Comparison of ENCODE assay signal across 20 cellular contexts in the genomic region with DNA sequence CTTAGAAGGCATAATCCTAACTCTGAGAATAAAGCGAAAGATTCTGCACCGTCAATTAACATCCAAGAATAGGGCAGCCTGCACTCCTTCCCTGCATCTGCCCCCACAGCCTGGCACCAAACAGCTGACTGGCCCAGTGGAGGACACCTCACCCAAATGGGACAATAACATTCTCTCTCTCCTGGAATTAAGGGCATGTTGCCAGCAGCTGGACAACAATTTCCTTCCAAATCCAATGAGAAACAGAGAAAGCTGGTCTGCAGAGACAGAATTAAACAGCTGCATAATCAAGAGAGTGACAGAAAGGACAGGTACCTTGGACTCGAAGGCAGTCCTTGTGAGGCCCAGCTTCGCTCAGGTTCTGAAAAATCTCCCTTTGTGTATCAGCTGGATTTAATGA. TPM values are rescaled to one million over a fixed set of nuclear protein-coding genes. Genes with fewer than 3 reads are reported as not detected.
DNase-seq lines count a peak whose midpoint lies in the region; ATAC-seq, FAIRE-seq and TF ChIP-seq lines count a peak whose summit lies in the region.
"Had no signal": no experiment of that assay in that cellular context is flagged by ENCODE, and none has a peak within 500 bp of the region (broad histone marks: within the 10 kb centered on the region; RNA-seq: fewer than 3 reads in every experiment).

No MANE protein-coding gene starts in this region.

- POLR2A ChIA-PET in HepG2 (lab: Yijun Ruan, JAX) = interaction anchor here (1.4 kb wide), 1 partner anchor 14 kb away, joined by 3 read pairs; no protein-coding TSS in a partner anchor
- POLR2A ChIA-PET in activated CD4-positive, alpha-beta T cell treated with anti-CD3 and anti-CD28 coated beads, Interleukin-2, amount 10 ng/mL, durations not matched to agents 7 days and 5 days (lab: Charles Lee) = no interaction called here

- H3K9me3 ChIP-seq in HepG2 (ENCODE audit: low read length) = no peaks in the 10 kb centered on the region

- H3K4me3 ChIP-seq in HepG2 (replicated peaks in 1 of 3; ENCODE audit: insufficient read depth in 1 of 3, low read depth in 2 of 3, low read length in 3 of 3) = no peak overlapping the region

- in situ Hi-C loops in HepG2 (cut with HindIII; ENCODE audit: extremely low pct_ligation_motif_present, low pct_unique_long_range_greater_than_20kb) = no loop called here

- TF ChIP-seq RAD21 in HepG2 (CRISPR knock-in tag; IDR thresholded peaks at IDR 0.05) = no peak

- no peaks in the 10 kb centered on the region for H3K27me3 Mint-ChIP-seq in activated CD4-positive, alpha-beta T cell treated with anti-CD3 and anti-CD28 coated beads, Interleukin-2, amount 10 ng/mL, durations not matched to agents 7 days and 5 days

- H3K9ac ChIP-seq in HepG2 (ENCODE audit: insufficient read depth, low read depth, low read length) = no peak overlapping the region

- no peak overlapping the region for H3K4me3 Mint-ChIP-seq in activated CD4-positive, alpha-beta T cell treated with anti-CD3 and anti-CD28 coated beads, Interleukin-2, amount 10 ng/mL, durations not matched to agents 7 days and 5 days
- H3K4me3 Mint-ChIP-seq: HFFc6 had no signal

- ATAC-seq in HepG2 = peak; percentile 1

- no peak for TF ChIP-seq CTCF in HepG2 (CRISPR knock-in tag; IDR thresholded peaks at IDR 0.05)

- H3K27ac Mint-ChIP-seq in activated CD4-positive, alpha-beta T cell treated with anti-CD3 and anti-CD28 coated beads, Interleukin-2, amount 10 ng/mL, durations not matched to agents 7 days and 5 days = no peak overlapping the region
- H3K27ac Mint-ChIP-seq: HFFc6 had no signal

- H3K27ac ChIP-seq in HepG2 (ENCODE audit: extremely low read length, insufficient read depth, low read length) = peak overlapping the region; percentile 46
- H3K27ac ChIP-seq: C4-2B had no signal

- H3K79me2 ChIP-seq in HepG2 (ENCODE audit: insufficient read depth, low read length) = peaks cover 46% of the 10 kb centered on the region

- peaks cover 7 to 14% of the 10 kb centered on the region in 2 experiments; a peak in 4 of 5 replicates for H3K36me3 ChIP-seq in HepG2 (replicated peaks in 1 of 2; ENCODE audit: control insufficient read depth in 1 of 2, insufficient read depth in 2 of 2, low read length in 2 of 2)

- 0 out of 2 replicates have a peak, but pooled peaks cover 3% of the 10 kb centered on the region for H4K20me1 ChIP-seq in HepG2 (ENCODE audit: insufficient read depth, low read length)

- no peak overlapping the region for H2AFZ ChIP-seq in HepG2 (ENCODE audit: low read length)

- no peaks in the 10 kb centered on the region for H3K27me3 ChIP-seq in HepG2 (ENCODE audit: control insufficient read depth in 1 of 2, insufficient read depth in 2 of 2, low read length in 2 of 2)

- no peak overlapping the region for H3K4me2 ChIP-seq in HepG2 (ENCODE audit: low read depth, low read length)

- peaks cover 68% of the 10 kb centered on the region for H3K4me1 ChIP-seq in HepG2 (ENCODE audit: insufficient read depth, low read length)

- CTCF ChIA-PET in HepG2 (lab: Yijun Ruan, JAX; ENCODE audit: low intra/inter-chr PET ratio, low total read pairs) = no interaction called here
- CTCF ChIA-PET in activated CD4-positive, alpha-beta T cell treated with anti-CD3 and anti-CD28 coated beads, Interleukin-2, amount 10 ng/mL, durations not matched to agents 7 days and 5 days (lab: Charles Lee) = interaction anchor here (1.1 kb wide), 1 partner anchor 17 kb away, joined by 6 read pairs; no protein-coding TSS in a partner anchor

- BruUV-seq in HepG2 (replicated peaks; lab: Mats Ljungman, UMichigan) = no TSS peak

- peak in 1 of 2 experiments; percentile 11; a peak in 2 of 4 replicates for TF ChIP-seq POLR2A in HepG2 (IDR thresholded peaks at IDR 0.05; ENCODE audit: insufficient read depth in 1 of 2, low read depth in 2 of 2, low read length in 2 of 2)

- DNase-seq in M059J (ENCODE audit: low read depth) (peak; percentile 31), dermis blood vessel endothelial cell (peak; percentile 30), HepG2 (ENCODE audit: low spot score) (no peak), pons (ENCODE audit: low spot score) (peak; percentile 56), ureter (ENCODE audit: low spot score) (no peak), NCI-H226 (no peak), NCI-H1694 (lab: John Stamatoyannopoulos, UW) (no peak)
- DNase-seq in activated CD4-positive, alpha-beta T cell treated with anti-CD3 and anti-CD28 coated beads, Interleukin-2, amount 10 ng/mL, durations not matched to agents 7 days and 5 days = no peak
- DNase-seq: AML-193, DMS79, H7, HFFc6, IMR-90, Kasumi-1, NCI-H1092 treated with DMSO at 0.1 percent for 48 hours, NCI-H146, NCI-H510A treated with DMSO at 0.1 percent for 48 hours, NCI-H82, SHP77 had no signal

- H3K36me3 Mint-ChIP-seq in activated CD4-positive, alpha-beta T cell treated with anti-CD3 and anti-CD28 coated beads, Interleukin-2, amount 10 ng/mL, durations not matched to agents 7 days and 5 days (ENCODE audit: low read depth) = peaks cover 49% of the 10 kb centered on the region

- 90% methylated on average over 4 of the region's 4 CpGs for WGBS in HepG2 (ENCODE audit: low lambda C conversion rate)

- H3K4me1 Mint-ChIP-seq in activated CD4-positive, alpha-beta T cell treated with anti-CD3 and anti-CD28 coated beads, Interleukin-2, amount 10 ng/mL, durations not matched to agents 7 days and 5 days = peaks cover 22% of the 10 kb centered on the region

- H3K9me3 Mint-ChIP-seq in activated CD4-positive, alpha-beta T cell treated with anti-CD3 and anti-CD28 coated beads, Interleukin-2, amount 10 ng/mL, durations not matched to agents 7 days and 5 days = no peaks in the 10 kb centered on the region
- H3K9me3 Mint-ChIP-seq: HFFc6 had no signal

- intact Hi-C loops in HepG2 (cut with micrococcal nuclease; ENCODE audit: unreplicated experiment) = no loop called here

- no peak for TF ChIP-seq EP300 in HepG2 (IDR thresholded peaks at IDR 0.05; ENCODE audit: low read depth in 2 of 2, low read length in 2 of 2)
- TF ChIP-seq EP300 in HepG2 (CRISPR knock-in tag; IDR thresholded peaks at IDR 0.05; ENCODE audit: borderline replicate concordance) = no peak

- FAIRE-seq in HepG2 (lab: Jason Lieb, UNC) = no peak

TF ChIP-seq in HepG2, 621 proteins besides CTCF, POLR2A, EP300 and RAD21 (continues in another document):
- TF ChIP-seq, protein P1, sequence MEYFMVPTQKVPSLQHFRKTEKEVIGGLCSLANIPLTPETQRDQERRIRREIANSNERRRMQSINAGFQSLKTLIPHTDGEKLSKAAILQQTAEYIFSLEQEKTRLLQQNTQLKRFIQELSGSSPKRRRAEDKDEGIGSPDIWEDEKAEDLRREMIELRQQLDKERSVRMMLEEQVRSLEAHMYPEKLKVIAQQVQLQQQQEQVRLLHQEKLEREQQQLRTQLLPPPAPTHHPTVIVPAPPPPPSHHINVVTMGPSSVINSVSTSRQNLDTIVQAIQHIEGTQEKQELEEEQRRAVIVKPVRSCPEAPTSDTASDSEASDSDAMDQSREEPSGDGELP (IDR thresholded peaks at IDR 0.05; ENCODE audit: borderline replicate concordance, low read depth) = peak; percentile 23; the same call in 1 of the 2 replicates
- TF ChIP-seq RBM22 (optimal IDR thresholded peaks at IDR 0.05; ENCODE audit: low read length) (peak; percentile 34), POLR2AphosphoS2 (IDR thresholded peaks at IDR 0.05; ENCODE audit: low read depth, low read length) (peak; percentile 78), CHD2 (IDR thresholded peaks at IDR 0.05; ENCODE audit: low read depth, low read length) (no peak), GTF3A (CRISPR knock-in tag; conservative IDR thresholded peaks at IDR 0.05) (no peak)

RNA-seq across cellular contexts. Expression of gene COX7A2L, which starts 15.0 kb away (rescaled TPM):
- 178 and 254 TPM in 2 replicates for total RNA-seq in M059J (2014; rRNA removed; shearing (Covaris generic))
- total RNA-seq in dermis blood vessel endothelial cell = 116 and 230 TPM in 2 replicates
- 201 and 272 TPM in 2 replicates for total RNA-seq in HepG2 (2016; rRNA removed; fragmentation: Illumina TruSeq; extraction: Trizol)
- total RNA-seq in HepG2 (2016; cell fraction: cytosol; rRNA removed; fragmentation: Illumina TruSeq; extraction: Trizol; ENCODE audit: low read depth) = 111 and 117 TPM in 2 replicates
- 197 and 297 TPM in 2 replicates for total RNA-seq in HepG2 (2016; cell fraction: insoluble cytoplasmic fraction; rRNA removed; fragmentation: Illumina TruSeq; extraction: Trizol)
- total RNA-seq in HepG2 (2016; cell fraction: membrane; rRNA removed; fragmentation: Illumina TruSeq; extraction: Trizol) = 232 and 238 TPM in 2 replicates
- 71.7 and 82.5 TPM in 2 replicates for total RNA-seq in HepG2 (2016; cell fraction: nucleus; rRNA removed; fragmentation: Illumina TruSeq; extraction: Trizol)
- polyA plus RNA-seq in HepG2 (2011; rRNA removed) = 122 and 155 TPM in 2 replicates
- 137 and 167 TPM in 2 replicates for polyA plus RNA-seq in HepG2 (2011; cell fraction: cytosol; rRNA removed)
- 30.5 and 38.2 TPM in 2 replicates for polyA plus RNA-seq in HepG2 (2011; cell fraction: nucleus; rRNA removed)
- 187 and 191 TPM in 2 replicates for polyA plus RNA-seq in HepG2 (2012)
- polyA plus RNA-seq in HepG2 (2016; cell fraction: cytosol; fragmentation: Illumina TruSeq; extraction: Trizol; ENCODE audit: low read depth) = 119 TPM in 2 replicates
- polyA plus RNA-seq in HepG2 (2016; cell fraction: insoluble cytoplasmic fraction; fragmentation: Illumina TruSeq; extraction: Trizol; ENCODE audit: low read depth) = 279 and 314 TPM in 2 replicates
- polyA plus RNA-seq in HepG2 (2016; cell fraction: membrane; fragmentation: Illumina TruSeq; extraction: Trizol; ENCODE audit: low read depth) = 211 and 215 TPM in 2 replicates
- polyA plus RNA-seq in HepG2 (2016; cell fraction: nucleus; fragmentation: Illumina TruSeq; extraction: Trizol; ENCODE audit: insufficient read depth, low read depth) = 118 and 123 TPM in 2 replicates
- 66.1 and 73.1 TPM in 2 replicates for polyA minus RNA-seq in HepG2 (2011; rRNA and poly(A)+ RNA removed; ENCODE audit: low replicate concordance)
- polyA minus RNA-seq in HepG2 (2011; cell fraction: cytosol; rRNA and poly(A)+ RNA removed) = 41.1 and 44.7 TPM in 2 replicates
- 22.7 and 28.1 TPM in 2 replicates for polyA minus RNA-seq in HepG2 (2011; cell fraction: nucleus; rRNA and poly(A)+ RNA removed)
- total RNA-seq in activated CD4-positive, alpha-beta T cell treated with anti-CD3 and anti-CD28 coated beads, Interleukin-2, amount 10 ng/mL, durations not matched to agents 7 days and 5 days = 10 to 100 TPM; 86.4 to 92.1 TPM
- total RNA-seq in ureter = 89.9 TPM

Comparison
In these comparisons a context has a peak if more than half of its experiments do, and no peak if none do; other contexts are left out.
1. DNase-seq: peak in M059J (single experiment), dermis blood vessel endothelial cell (single experiment) and pons (single experiment); none in HepG2 (single experiment), activated CD4-positive, alpha-beta T cell treated with anti-CD3 and anti-CD28 coated beads, Interleukin-2, amount 10 ng/mL, durations not matched to agents 7 days and 5 days (single experiment), ureter (single experiment), NCI-H226 (single experiment) and NCI-H1694 (single experiment).